20 cellular contexts compared by ENCODE assay signal in the genomic region with DNA sequence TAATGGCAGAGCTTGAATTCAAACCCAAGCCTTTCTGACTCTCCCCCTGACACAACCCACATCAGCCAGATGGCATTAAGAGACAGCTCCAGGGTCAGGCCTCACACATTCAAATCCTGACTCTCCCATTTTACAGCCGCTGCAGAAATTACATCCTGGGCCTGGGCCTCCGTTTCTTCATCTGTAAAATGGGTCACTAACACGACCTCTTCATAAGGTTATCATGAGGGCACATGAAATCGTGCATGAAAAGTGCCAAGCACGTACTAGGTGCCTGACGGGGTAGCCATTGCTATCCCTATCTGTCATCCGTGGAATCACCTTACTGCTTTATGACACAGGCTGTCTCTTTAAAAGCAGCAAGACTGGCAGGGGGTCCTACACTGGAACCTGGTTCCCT. TPM values are rescaled to one million over a fixed set of nuclear protein-coding genes. Genes with fewer than 3 reads are reported as not detected.
DNase-seq lines count a peak whose midpoint lies in the region; FAIRE-seq and TF ChIP-seq lines count a peak whose summit lies in the region.
"Had no signal": no experiment of that assay in that cellular context is flagged by ENCODE, and none has a peak within 500 bp of the region (broad histone marks: within the 10 kb centered on the region; RNA-seq: fewer than 3 reads in every experiment).

No MANE protein-coding gene starts in this region.

- peak overlapping the region; percentile 62 for H3K4me2 ChIP-seq in BLaER1
- H3K4me2 ChIP-seq: KMS-11 had no signal

- no peaks in the 10 kb centered on the region for H3K9me3 ChIP-seq in BLaER1
- H3K9me3 ChIP-seq in esophagus squamous epithelium, result no peaks in the 10 kb centered on the region
- H3K9me3 ChIP-seq in prostate gland, result no peaks in the 10 kb centered on the region
- H3K9me3 ChIP-seq: SJSA1 had no signal

- H3K4me3 ChIP-seq in BLaER1 (no peak overlapping the region), esophagus squamous epithelium (no peak overlapping the region), prostate gland (no peak overlapping the region)
- H3K4me3 ChIP-seq: SJSA1 had no signal

- H3K4me1 ChIP-seq in BLaER1, result peaks cover 17% of the 10 kb centered on the region
- peaks cover 27 to 62% (median 34%) of the 10 kb centered on the region in 3 donors for H3K4me1 ChIP-seq in esophagus squamous epithelium
- H3K4me1 ChIP-seq in prostate gland (replicated peaks), result peaks cover 11% of the 10 kb centered on the region
- H3K4me1 ChIP-seq: SJSA1 had no signal

- 75 to 80% methylated on average over 7 of the region's 7 CpGs for WGBS in esophagus squamous epithelium, 2 donors
- 87% methylated on average over 7 of the region's 7 CpGs for WGBS in prostate gland

- H3K27me3 ChIP-seq in BLaER1 (no peaks in the 10 kb centered on the region), esophagus squamous epithelium (no peaks in the 10 kb centered on the region), prostate gland (replicated peaks; ENCODE audit: insufficient read depth) (no peaks in the 10 kb centered on the region)

- H3K9ac ChIP-seq in BLaER1, result no peak overlapping the region
- H3K9ac ChIP-seq: KMS-11 had no signal

- H4K20me1 ChIP-seq in BLaER1, result no peaks in the 10 kb centered on the region

- intact Hi-C loops in esophagus squamous epithelium (cut with DNase I), result no loop called here
- intact Hi-C loops in prostate gland (cut with DNase I), result no loop called here

- no peak for FAIRE-seq in frontal cortex (lab: Jason Lieb, UNC)
- FAIRE-seq: G401.6, HTR-8/SVneo had no signal

- TF ChIP-seq CTCF in VCaP (conservative IDR thresholded peaks at IDR 0.05), result no peak
- TF ChIP-seq CTCF in esophagus squamous epithelium (IDR thresholded peaks at IDR 0.05), result no peak
- TF ChIP-seq CTCF in prostate gland (IDR thresholded peaks at IDR 0.05), result no peak

- H3K36me3 ChIP-seq in BLaER1 (no peaks in the 10 kb centered on the region), esophagus squamous epithelium (no peaks in the 10 kb centered on the region), prostate gland (no peaks in the 10 kb centered on the region)
- H3K36me3 ChIP-seq: SJSA1 had no signal

- no peak overlapping the region for H3K27ac ChIP-seq in BLaER1
- peak overlapping the region; percentile 76 for H3K27ac ChIP-seq in VCaP
- H3K27ac ChIP-seq in esophagus squamous epithelium, result peak overlapping the region; percentile 56 to 86 (median 70)
- H3K27ac ChIP-seq in prostate gland, result peak overlapping the region; percentile 71 to 84
- H3K27ac ChIP-seq: KMS-11, SJSA1 had no signal

- TF ChIP-seq POLR2A in esophagus squamous epithelium (IDR thresholded peaks at IDR 0.05) (no peak), prostate gland (IDR thresholded peaks at IDR 0.05) (no peak)

- DNase-seq in esophagus squamous epithelium (lab: John Stamatoyannopoulos, UW) (no peak), prostate gland (ENCODE audit: low spot score) (no peak), germinal center (ENCODE audit: low spot score) (no peak), frontal cortex (ENCODE audit: low spot score in 2 of 2) (no peak), EL (no peak)
- no peak for DNase-seq in activated naive CD4-positive, alpha-beta T cell treated with Interleukin-2 at 50 U/mL for 16 hours
- DNase-seq: CD4-positive, alpha-beta memory T cell; COR-L47; DMS53; MM.1S; NCI-H2029; NCI-H446; NCI-H524 treated with DMSO at 0.1 percent for 48 hours; NCI-H774 had no signal

RNA-seq across cellular contexts. Expression of gene CASZ1, which starts 19.8 kb away (rescaled TPM):
- total RNA-seq in esophagus squamous epithelium, result 10 to 100 TPM; 13.1 to 33.7 (median 20.9) TPM
- 10 to 100 TPM; 90.9 to 96.9 TPM for total RNA-seq in prostate gland
- total RNA-seq in frontal cortex, result 1.6 TPM
